In genomic region chr2:198640463-198640862, GRCh38 we compare ENCODE assay signal across 23 cellular contexts.
A peak's percentile ranks its signal among the peaks of the same experiment; 100 is the strongest.
DNase-seq lines count a peak whose midpoint lies in the region; FAIRE-seq and TF ChIP-seq lines count a peak whose summit lies in the region.
"Had no signal": no experiment of that assay in that cellular context is flagged by ENCODE, and none has a peak within 500 bp of the region (broad histone marks: within the 10 kb centered on the region; RNA-seq: fewer than 3 reads in every experiment).

No MANE protein-coding gene starts in this region.

- no peak for TF ChIP-seq POLR2A in uterus (IDR thresholded peaks at IDR 0.05)

- H3K4me1 ChIP-seq in OCI-LY7 (ENCODE audit: insufficient read depth, low read length, poor library complexity, severe bottlenecking), result no peaks in the 10 kb centered on the region
- H3K4me1 ChIP-seq in small intestine (ENCODE audit: control insufficient read depth in 2 of 2, insufficient read depth in 1 of 2, low read depth in 1 of 2, low read length in 1 of 2), result peaks cover 0 to 2% of the 10 kb centered on the region in 2 donors
- H3K4me1 ChIP-seq in uterus, result no peaks in the 10 kb centered on the region
- H3K4me1 ChIP-seq: A549; BE2C; BLaER1 treated with 17β-estradiol and CSF1 and Interleukin-3, amounts not matched to agents 10 nM and 100 nM; HAP-1 had no signal

- CTCF ChIA-PET in OCI-LY7 (lab: Charles Lee; ENCODE audit: unreplicated experiment), result no interaction called here

- no peaks in the 10 kb centered on the region for H3K36me3 ChIP-seq in OCI-LY7 (ENCODE audit: insufficient read depth, low read length)
- no peaks in the 10 kb centered on the region for H3K36me3 ChIP-seq in small intestine (ENCODE audit: control insufficient read depth in 2 of 2, insufficient read depth in 2 of 2, low read length in 2 of 2)
- no peaks in the 10 kb centered on the region for H3K36me3 ChIP-seq in uterus
- H3K36me3 ChIP-seq: BE2C; BLaER1 treated with 17β-estradiol and CSF1 and Interleukin-3, amounts not matched to agents 10 nM and 100 nM; HAP-1 had no signal

- no peak for FAIRE-seq in small intestine (lab: Jason Lieb, UNC)
- FAIRE-seq: A549, GM12891, GM18507, H54 had no signal

- POLR2A ChIA-PET in OCI-LY7 (lab: Charles Lee), result interaction anchor here (0.5 to 1.6 kb wide), 4 partner anchors 38 to 410 kb away, joined by 3 to 4 read pairs (median 4); no protein-coding TSS in a partner anchor

- no TSS peak for BruUV-seq in OCI-LY7 (replicated peaks; lab: Mats Ljungman, UMichigan)

- peak overlapping the region; percentile 4; the same call in 1 of the 2 replicates for H2AFZ ChIP-seq in OCI-LY7 (ENCODE audit: low read length)

- no peaks in the 10 kb centered on the region for H3K9me2 ChIP-seq in OCI-LY7 (ENCODE audit: insufficient read depth, low read length)

- no peaks in the 10 kb centered on the region for H3K79me2 ChIP-seq in OCI-LY7 (ENCODE audit: insufficient read depth, low read depth, low read length)

- H3K27ac ChIP-seq in OCI-LY7 (ENCODE audit: low read depth, low read length, poor library complexity, severe bottlenecking), result no peak overlapping the region
- no peak overlapping the region for H3K27ac ChIP-seq in small intestine (ENCODE audit: low read depth in 1 of 2, low read length in 1 of 2)
- no peak overlapping the region for H3K27ac ChIP-seq in uterus
- H3K27ac ChIP-seq: A549; BLaER1 treated with 17β-estradiol and CSF1 and Interleukin-3, amounts not matched to agents 10 nM and 100 nM had no signal

- H4K20me1 ChIP-seq in OCI-LY7 (ENCODE audit: insufficient read depth, low read length), result no peaks in the 10 kb centered on the region
- H4K20me1 ChIP-seq: BLaER1 treated with 17β-estradiol and CSF1 and Interleukin-3, amounts not matched to agents 10 nM and 100 nM had no signal

- no peak for TF ChIP-seq CTCF in OCI-LY7 (conservative IDR thresholded peaks at IDR 0.05; ENCODE audit: low read length)
- TF ChIP-seq CTCF in uterus (IDR thresholded peaks at IDR 0.05), result no peak

- WGBS in small intestine, 3 donors, result 19 to 56% (median 29%) methylated on average over 2 of the region's 2 CpGs

- intact Hi-C loops in OCI-LY7 (cut with micrococcal nuclease; ENCODE audit: unreplicated experiment), result no loop called here
- intact Hi-C loops in uterus (cut with DNase I; ENCODE audit: low total_unique reads), result no loop called here

- DNase-seq in NCI-H82 (lab: John Stamatoyannopoulos, UW), result peak; percentile 21
- no peak for DNase-seq in NCI-H82 treated with DMSO at 0.1 percent for 48 hours (lab: John Stamatoyannopoulos, UW; ENCODE audit: unreplicated experiment)
- DNase-seq in OCI-LY7 (ENCODE audit: low spot score), result no peak
- DNase-seq in small intestine, result peak; percentile 7
- no peak for DNase-seq in uterus
- DNase-seq in NCI-H1436 (lab: John Stamatoyannopoulos, UW), result no peak
- DNase-seq: 8988T; ACHN; AML-193; BE2C; CD4-positive, alpha-beta T cell; CD8-positive, alpha-beta memory T cell; DMS 273 treated with DMSO at 0.1 percent for 48 hours; DMS79; GDM1; GOT3; HFFc6 had no signal

- H3K9me3 ChIP-seq in OCI-LY7 (ENCODE audit: low read length) (no peaks in the 10 kb centered on the region), small intestine (ENCODE audit: control insufficient read depth, low read depth) (no peaks in the 10 kb centered on the region), uterus (no peaks in the 10 kb centered on the region)
- H3K9me3 ChIP-seq: A549; BE2C; BLaER1 treated with 17β-estradiol and CSF1 and Interleukin-3, amounts not matched to agents 10 nM and 100 nM; HAP-1 had no signal

- H3K27me3 ChIP-seq in small intestine (ENCODE audit: control insufficient read depth in 2 of 2, insufficient read depth in 2 of 2, low read length in 2 of 2), result no peaks in the 10 kb centered on the region
- no peaks in the 10 kb centered on the region for H3K27me3 ChIP-seq in uterus
- H3K27me3 ChIP-seq: BE2C; BLaER1 treated with 17β-estradiol and CSF1 and Interleukin-3, amounts not matched to agents 10 nM and 100 nM had no signal

- no peak overlapping the region for H3K4me2 ChIP-seq in OCI-LY7 (ENCODE audit: low read length)
- H3K4me2 ChIP-seq: A549; BLaER1 treated with 17β-estradiol and CSF1 and Interleukin-3, amounts not matched to agents 10 nM and 100 nM had no signal

- H3K4me3 ChIP-seq in OCI-LY7 (ENCODE audit: low read depth, low read length, poor library complexity, severe bottlenecking) (no peak overlapping the region), small intestine (ENCODE audit: low read depth in 1 of 2, low read length in 2 of 2) (no peak overlapping the region), uterus (no peak overlapping the region)
- H3K4me3 ChIP-seq: A549; BLaER1 treated with 17β-estradiol and CSF1 and Interleukin-3, amounts not matched to agents 10 nM and 100 nM; HAP-1 had no signal

Comparison
In these comparisons a context has a peak if more than half of its experiments do, and no peak if none do; other contexts are left out.
1. DNase-seq: peak in NCI-H82 (single experiment) and small intestine (single experiment); none in NCI-H82 treated with DMSO at 0.1 percent for 48 hours (single experiment), OCI-LY7 (single experiment), uterus (0 of 2) and NCI-H1436 (single experiment).